Comparison of ENCODE assay signal across 9 cellular contexts in the genomic region with DNA sequence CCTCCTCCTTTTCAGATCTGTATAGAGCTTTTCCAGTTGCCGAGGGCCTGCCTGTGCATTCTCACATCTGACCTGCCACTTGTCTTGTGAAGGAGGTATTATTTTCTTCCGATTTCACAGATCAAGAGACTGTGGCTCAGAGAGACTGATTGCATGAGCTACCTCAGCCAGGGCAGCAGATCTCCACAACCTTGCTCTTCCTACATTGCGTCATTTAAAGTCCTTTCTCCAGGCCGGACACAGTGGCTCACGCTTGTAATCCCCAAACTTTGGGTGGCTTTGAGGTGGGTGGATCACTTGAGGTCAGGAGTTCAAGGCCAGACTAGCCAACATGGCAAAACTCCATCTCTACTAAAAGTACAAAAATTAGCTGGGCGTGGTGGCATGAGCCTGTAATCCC. TPM values are rescaled to one million over a fixed set of nuclear protein-coding genes. Genes with fewer than 3 reads are reported as not detected.
"Had no signal": no experiment of that assay in that cellular context is flagged by ENCODE, and none has a peak within 500 bp of the region (broad histone marks: within the 10 kb centered on the region; RNA-seq: fewer than 3 reads in every experiment).

No MANE protein-coding gene starts in this region.

RNA-seq across cellular contexts. Expression of a gene that starts 1.4 kb away (rescaled TPM):
- total RNA-seq: activated CD8-positive, alpha-beta T cell treated with anti-CD3 and anti-CD28 coated beads, Interleukin-2, amount 10 ng/mL, durations not matched to agents 7 days and 5 days; activated naive CD8-positive, alpha-beta T cell treated with anti-CD3 and anti-CD28 coated beads, Interleukin-2, amount 10 ng/mL, durations not matched to agents 7 days and 5 days; adrenal gland; aorta; breast epithelium; cerebellum; PC-9; T-cell; T-helper 2 cell treated with Interferon-gamma antibody and Interleukin-4, amounts not matched to agents 100 ng/mL and 5 ng/mL, for 36 hours had no signal
- polyA plus RNA-seq: adrenal gland, aorta had no signal

RNA-seq across cellular contexts. Expression of a gene that starts 9.0 kb away (rescaled TPM):
- total RNA-seq: activated CD8-positive, alpha-beta T cell treated with anti-CD3 and anti-CD28 coated beads, Interleukin-2, amount 10 ng/mL, durations not matched to agents 7 days and 5 days; activated naive CD8-positive, alpha-beta T cell treated with anti-CD3 and anti-CD28 coated beads, Interleukin-2, amount 10 ng/mL, durations not matched to agents 7 days and 5 days; adrenal gland; aorta; breast epithelium; cerebellum; PC-9; T-cell; T-helper 2 cell treated with Interferon-gamma antibody and Interleukin-4, amounts not matched to agents 100 ng/mL and 5 ng/mL, for 36 hours had no signal
- polyA plus RNA-seq: adrenal gland, aorta had no signal

RNA-seq across cellular contexts. Expression of a gene that starts 12.1 kb away (rescaled TPM):
- total RNA-seq: cerebellum, PC-9 had no signal

RNA-seq across cellular contexts. Expression of a gene that starts 23.7 kb away (rescaled TPM):
- total RNA-seq: activated CD8-positive, alpha-beta T cell treated with anti-CD3 and anti-CD28 coated beads, Interleukin-2, amount 10 ng/mL, durations not matched to agents 7 days and 5 days; activated naive CD8-positive, alpha-beta T cell treated with anti-CD3 and anti-CD28 coated beads, Interleukin-2, amount 10 ng/mL, durations not matched to agents 7 days and 5 days; adrenal gland; aorta; breast epithelium; PC-9; T-cell; T-helper 2 cell treated with Interferon-gamma antibody and Interleukin-4, amounts not matched to agents 100 ng/mL and 5 ng/mL, for 36 hours had no signal
- polyA plus RNA-seq: adrenal gland, aorta had no signal

RNA-seq across cellular contexts. Expression of a gene that starts 38.3 kb away (rescaled TPM):
- total RNA-seq: activated CD8-positive, alpha-beta T cell treated with anti-CD3 and anti-CD28 coated beads, Interleukin-2, amount 10 ng/mL, durations not matched to agents 7 days and 5 days; activated naive CD8-positive, alpha-beta T cell treated with anti-CD3 and anti-CD28 coated beads, Interleukin-2, amount 10 ng/mL, durations not matched to agents 7 days and 5 days; adrenal gland; aorta; breast epithelium; cerebellum; PC-9; T-cell; T-helper 2 cell treated with Interferon-gamma antibody and Interleukin-4, amounts not matched to agents 100 ng/mL and 5 ng/mL, for 36 hours had no signal
- polyA plus RNA-seq: adrenal gland, aorta had no signal
